In genomic region chr18:59898609-59899297, GRCh38 we compare ENCODE assay signal across 8 cellular contexts. TPM values are rescaled to one million over a fixed set of nuclear protein-coding genes. Genes with fewer than 3 reads are reported as not detected.
DNase-seq lines count a peak whose midpoint lies in the region; ATAC-seq, FAIRE-seq and TF ChIP-seq lines count a peak whose summit lies in the region.

No MANE protein-coding gene starts in this region.

- H4K20me1 ChIP-seq in Loucy (ENCODE audit: insufficient read depth, low read length, poor library complexity, severe bottlenecking) (peaks cover 43% of the 10 kb centered on the region), H1 (replicated peaks in 1 of 2; ENCODE audit: control insufficient read depth in 1 of 2, insufficient read depth in 2 of 2, low read length in 2 of 2) (peaks cover 6 to 11% of the 10 kb centered on the region in 2 experiments)

- H3K27ac Mint-ChIP-seq in osteocyte (ENCODE audit: unreplicated experiment) = peak overlapping the region; percentile 82

- H3K56ac ChIP-seq in H1 (replicated peaks; ENCODE audit: insufficient read length, low read depth, low read length) = no peak overlapping the region

- peak overlapping the region; percentile 67 for H4K91ac ChIP-seq in H1 (replicated peaks; ENCODE audit: insufficient read length, low read length)

- H4K5ac ChIP-seq in H1 (ENCODE audit: insufficient read length, low read depth, low read length) = no peak overlapping the region

- H3K27me3 Mint-ChIP-seq in osteocyte (ENCODE audit: unreplicated experiment) = no peaks in the 10 kb centered on the region

- peak overlapping the region; percentile 85 for H3K4me3 Mint-ChIP-seq in osteocyte (ENCODE audit: unreplicated experiment)

- peak overlapping the region; percentile 67; the same call in 1 of the 2 replicates for H2AK5ac ChIP-seq in H1 (ENCODE audit: low read depth, low read length)

- H3K27ac ChIP-seq in H1 (ENCODE audit: low read depth, low read length) = peak overlapping the region; percentile 38

- TF ChIP-seq CTCF in Loucy (conservative IDR thresholded peaks at IDR 0.05; ENCODE audit: low read length) (no peak), H1 (IDR thresholded peaks at IDR 0.05; ENCODE audit: control extremely low read depth in 1 of 3, insufficient read depth in 1 of 3, low read depth in 1 of 3, low read length in 3 of 3) (no peak), osteocyte (IDR thresholded peaks at IDR 0.05) (no peak)

- no peak for TF ChIP-seq RAD21 in H1 (IDR thresholded peaks at IDR 0.05 in 1 of 2, conservative IDR thresholded peaks at IDR 0.05 in 1 of 2; ENCODE audit: low read depth in 2 of 2, low read length in 2 of 2)

- H2BK20ac ChIP-seq in H1 (ENCODE audit: low read length) = no peak overlapping the region

- peaks cover 13% of the 10 kb centered on the region for H3K36me3 Mint-ChIP-seq in osteocyte (ENCODE audit: unreplicated experiment)

- peaks cover 58% of the 10 kb centered on the region for H3K79me2 ChIP-seq in Loucy (ENCODE audit: insufficient read depth, low read length)
- peaks cover 7 to 37% of the 10 kb centered on the region in 2 experiments for H3K79me2 ChIP-seq in H1 (ENCODE audit: control insufficient read depth in 1 of 2, insufficient read depth in 2 of 2, low read length in 2 of 2)

- H3K4me1 Mint-ChIP-seq in osteocyte (ENCODE audit: unreplicated experiment) = peaks cover 30% of the 10 kb centered on the region

- H2AFZ ChIP-seq in Loucy (ENCODE audit: low read length) (no peak overlapping the region; the same call in 1 of the 2 replicates), H1 (ENCODE audit: low read length) (no peak overlapping the region)

- peak in 1 of 2 experiments; percentile 23; a peak in 1 of 3 replicates for TF ChIP-seq POLR2A in H1 (IDR thresholded peaks at IDR 0.05; ENCODE audit: control extremely low read depth in 1 of 2, low read depth in 2 of 2, low read length in 2 of 2)

- peak overlapping the region; percentile 82 for H2BK5ac ChIP-seq in H1 (ENCODE audit: low read depth, low read length)

- H4K8ac ChIP-seq in H1 (ENCODE audit: extremely low read depth, insufficient read depth, low read length) = peak overlapping the region; percentile 85; the same call in 1 of the 2 replicates

- H3K27me3 ChIP-seq in Loucy (ENCODE audit: insufficient read depth, low read length, poor library complexity, severe bottlenecking) (peaks cover 8% of the 10 kb centered on the region), H1 (replicated peaks in 1 of 4; ENCODE audit: control insufficient read depth in 3 of 4, extremely low read depth in 1 of 4, insufficient read depth in 3 of 4, low read length in 3 of 4) (peaks cover 0 to 6% (median 0%) of the 10 kb centered on the region in 4 experiments; a peak in 2 of 7 replicates)

- no peak for FAIRE-seq in H1 (lab: Jason Lieb, UNC)

- H3K18ac ChIP-seq in H1 (ENCODE audit: extremely low read depth, low read length) = peak overlapping the region; percentile 75

- peak overlapping the region; percentile 80 for H3K4me3 ChIP-seq in Loucy (ENCODE audit: low read length, poor library complexity, severe bottlenecking)
- peak overlapping the region; percentile 42 to 93 (median 68) for H3K4me3 ChIP-seq in H1 (ENCODE audit: extremely low read depth in 1 of 4, insufficient read depth in 2 of 4, low read depth in 3 of 4, low read length in 4 of 4)

- H3K14ac ChIP-seq in H1 (ENCODE audit: insufficient read length) = no peak overlapping the region

- H3K9me3 Mint-ChIP-seq in osteocyte (ENCODE audit: unreplicated experiment) = no peaks in the 10 kb centered on the region

- H3K79me1 ChIP-seq in H1 (ENCODE audit: low read depth, low read length) = no peaks in the 10 kb centered on the region; the same call in 1 of the 2 replicates

- TF ChIP-seq EP300 in H1 (IDR thresholded peaks at IDR 0.05; ENCODE audit: borderline replicate concordance in 1 of 2, low read depth in 2 of 2, low read length in 2 of 2) = no peak

- no peak overlapping the region for H2BK15ac ChIP-seq in H1 (ENCODE audit: low read length)

- H3F3A ChIP-seq in Loucy (ENCODE audit: low read depth) = no peaks in the 10 kb centered on the region

- H3K9me2 ChIP-seq in Loucy (replicated peaks; ENCODE audit: low read depth, low read length) = no peaks in the 10 kb centered on the region

- H3K9ac ChIP-seq in Loucy (ENCODE audit: low read depth, low read length, poor library complexity, severe bottlenecking) (peak overlapping the region; percentile 100), H1 (replicated peaks in 1 of 4; ENCODE audit: extremely low read depth in 1 of 4, low read depth in 3 of 4, low read length in 3 of 4) (peak overlapping the region in 3 of 4 experiments; percentile 52 to 77 (median 65); a peak in 6 of 7 replicates)

- H3K4ac ChIP-seq in H1 (replicated peaks; ENCODE audit: insufficient read length, low read depth, low read length) = no peak overlapping the region

- H2BK12ac ChIP-seq in H1 (ENCODE audit: low read depth, low read length) = peak overlapping the region; percentile 96

- H3K4me2 ChIP-seq in Loucy (ENCODE audit: low read depth, low read length, poor library complexity, severe bottlenecking) (peak overlapping the region; percentile 95), H1 (ENCODE audit: insufficient read depth in 1 of 2, low read depth in 2 of 2, low read length in 2 of 2) (peak overlapping the region; percentile 70 to 99)

- WGBS in H1 (ENCODE audit: extremely low coverage in 1 of 2, insufficient coverage in 1 of 2, insufficient read length in 1 of 2, insufficient replicate concordance in 2 of 2, low coverage in 1 of 2, low lambda C conversion rate in 2 of 2, missing lambda C conversion rate in 1 of 2), 2 experiments = 10% methylated on average over 33 of the region's 33 CpGs; no CpG with 5 or more reads in 1 of the 2 experiments

- ATAC-seq in GM19043 (IDR thresholded peaks at IDR 0.05; ENCODE audit: low read depth, unreplicated experiment) (peak; percentile 22), GM21526 (IDR thresholded peaks at IDR 0.05; ENCODE audit: low FRiP score, unreplicated experiment) (no peak)

- H3K36me3 ChIP-seq in Loucy (ENCODE audit: insufficient read depth, low read length) (peaks cover 13% of the 10 kb centered on the region), H1 (ENCODE audit: control insufficient read depth in 2 of 4, insufficient read depth in 4 of 4, low read length in 3 of 4) (peaks cover 0 to 18% (median 10%) of the 10 kb centered on the region in 4 experiments; a peak in 5 of 8 replicates)

- DNase-seq in H1 (ENCODE audit: low read depth in 1 of 2, low spot score in 2 of 2) (no peak), osteocyte (ENCODE audit: extremely low spot score, unreplicated experiment) (no peak), KBM-7 (no peak), hypothalamus (lab: John Stamatoyannopoulos, UW) (no peak)
- DNase-seq in stimulated activated CD4-positive, alpha-beta T cell treated with anti-CD3 and anti-CD28 coated beads, Interleukin-4, amount 100 ng/mL, for 1 hour = no peak

- H3K9me3 ChIP-seq in Loucy (ENCODE audit: insufficient read depth, low read depth, low read length) (no peaks in the 10 kb centered on the region), H1 (ENCODE audit: insufficient read depth in 2 of 2, low read depth in 1 of 2, low read length in 1 of 2) (no peaks in the 10 kb centered on the region)

- H2BK120ac ChIP-seq in H1 (replicated peaks; ENCODE audit: low read depth, low read length) = no peak overlapping the region

- in situ Hi-C loops in KBM-7 (cut with MboI; ENCODE audit: low pct_unique_long_range_greater_than_20kb, low sequenced_read_pairs) = no loop called here

- H3K23me2 ChIP-seq in H1 (ENCODE audit: low read depth, low read length) = peaks cover 11% of the 10 kb centered on the region

- CTCF ChIA-PET in H1 (lab: Charles Lee; ENCODE audit: partially characterized antibody) = interaction anchor here (0.7 to 2.3 kb wide), 7 partner anchors 25 to 117 kb away, joined by 3 to 11 read pairs (median 3); no protein-coding TSS in a partner anchor

- no peak overlapping the region for H3K23ac ChIP-seq in H1 (ENCODE audit: insufficient read length)

- POLR2A ChIA-PET in H1 (lab: Charles Lee; ENCODE audit: partially characterized antibody) = interaction anchor here (0.6 to 5.0 kb wide), 21 partner anchors 9 to 110 kb away, joined by 3 to 116 read pairs (median 13); no protein-coding TSS in a partner anchor

- peaks cover 26% of the 10 kb centered on the region for H3K4me1 ChIP-seq in Loucy (ENCODE audit: insufficient read depth, low read length, poor library complexity, severe bottlenecking)
- peaks cover 4 to 19% (median 8%) of the 10 kb centered on the region in 4 experiments; a peak in 5 of 7 replicates for H3K4me1 ChIP-seq in H1 (replicated peaks in 1 of 4; ENCODE audit: control insufficient read depth in 3 of 4, insufficient read depth in 4 of 4, low read length in 3 of 4)

TF ChIP-seq in H1, 55 proteins besides CTCF, POLR2A, EP300 and RAD21:
- TF ChIP-seq CHD2 (IDR thresholded peaks at IDR 0.05; ENCODE audit: low read length) (no peak), BCL11A (IDR thresholded peaks at IDR 0.05; ENCODE audit: low read depth in 2 of 2, low read length in 2 of 2) (no peak), KDM1A (IDR thresholded peaks at IDR 0.05; ENCODE audit: borderline replicate concordance, low read length) (peak; percentile 55), FOSL1 (IDR thresholded peaks at IDR 0.05; ENCODE audit: insufficient read depth, low read depth, low read length) (no peak), NRF1 (IDR thresholded peaks at IDR 0.05; ENCODE audit: low read depth, low read length) (no peak), SAP30 (IDR thresholded peaks at IDR 0.05; ENCODE audit: insufficient read depth, insufficient replicate concordance, low read length) (no peak), KDM4A (IDR thresholded peaks at IDR 0.05; ENCODE audit: low read depth, low read length, severe bottlenecking) (peak; percentile 45), E2F6 (IDR thresholded peaks at IDR 0.05) (no peak), GABPA (IDR thresholded peaks at IDR 0.05; ENCODE audit: borderline replicate concordance, insufficient read depth, low read length) (no peak), CHD1 (IDR thresholded peaks at IDR 0.05; ENCODE audit: low read depth, low read length) (no peak)

RNA-seq across cellular contexts. Expression of gene PMAIP1, which starts 1.0 kb away (rescaled TPM):
- total RNA-seq in H1 (2021; fragmentation: NEBNext Ultra II Directional; extraction: Animal tissue kit (Norgen Biotek cat#: 25700)) = 75.1 and 84.1 TPM in 2 replicates
- polyA plus RNA-seq in H1 (2011; rRNA removed) = 51.7 and 51.9 TPM in 2 replicates
- 72.2 TPM for polyA plus RNA-seq in H1 (2011; cell fraction: cytosol; rRNA removed)
- 34.9 TPM for polyA plus RNA-seq in H1 (2011; cell fraction: nucleus; rRNA removed)
- polyA plus RNA-seq in H1 (2012, experiment 1 of 2) = 36.3 to 78.2 TPM (median 46.2 TPM) in 4 replicates
- 9.9 TPM for polyA plus RNA-seq in H1 (2012, experiment 2 of 2)
- 67.2 TPM for polyA plus RNA-seq in H1 (2013, experiment 1 of 2)
- 64.9 TPM for polyA plus RNA-seq in H1 (2013, experiment 2 of 2)
- 24.8 TPM in 2 replicates for polyA minus RNA-seq in H1 (2011; rRNA and poly(A)+ RNA removed)
- polyA minus RNA-seq in H1 (2011; cell fraction: cytosol; rRNA and poly(A)+ RNA removed) = 61.7 TPM
- polyA minus RNA-seq in H1 (2011; cell fraction: nucleus; rRNA and poly(A)+ RNA removed) = 82.8 TPM
- total RNA-seq in osteocyte = 23.0 and 24.4 TPM in 2 replicates
